13 cellular contexts compared by ENCODE assay signal in genomic region chr10:114600067-114600466, GRCh38. TPM values are rescaled to one million over a fixed set of nuclear protein-coding genes. Genes with fewer than 3 reads are reported as not detected.
DNase-seq lines count a peak whose midpoint lies in the region; ATAC-seq and TF ChIP-seq lines count a peak whose summit lies in the region.
"Had no signal": no experiment of that assay in that cellular context is flagged by ENCODE, and none has a peak within 500 bp of the region (broad histone marks: within the 10 kb centered on the region; RNA-seq: fewer than 3 reads in every experiment).

No MANE protein-coding gene starts in this region.

- no peaks in the 10 kb centered on the region for H3K9me3 Mint-ChIP-seq in natural killer cell treated with Interleukin-12 subunit alpha and Interleukin-12 subunit beta and Interleukin-15 and Interleukin-18, amount 100 ng/mL, for 72 hours
- H3K9me3 Mint-ChIP-seq in natural killer cell: no peaks in the 10 kb centered on the region
- H3K9me3 Mint-ChIP-seq: CD4-positive, alpha-beta T cell had no signal

- no peak for TF ChIP-seq POLR2A in erythroblast (IDR thresholded peaks at IDR 0.05; ENCODE audit: low read length)

- no peaks in the 10 kb centered on the region for H3K9me3 ChIP-seq in mucosa of descending colon
- H3K9me3 ChIP-seq: BE2C, Caco-2, HAP-1 had no signal

- H3K4me3 ChIP-seq in mucosa of descending colon: no peak overlapping the region
- H3K4me3 ChIP-seq: GM23248, HAP-1 had no signal

- peak; percentile 36 to 59 for ATAC-seq in natural killer cell treated with Interleukin-12 subunit alpha and Interleukin-12 subunit beta and Interleukin-15 and Interleukin-18, amount 100 ng/mL, for 72 hours
- ATAC-seq in natural killer cell (no peak), mucosa of descending colon (no peak), GM21367 (IDR thresholded peaks at IDR 0.05; ENCODE audit: unreplicated experiment) (no peak)
- ATAC-seq in stimulated activated naive CD8-positive, alpha-beta T cell treated with anti-CD3 and anti-CD28 coated beads, Interleukin-15, Interleukin-2, amounts not matched to agents 100 U/mL and 50 U/mL, for 24 hours: no peak

- peaks cover 6 to 7% of the 10 kb centered on the region in 2 donors for H3K4me1 Mint-ChIP-seq in natural killer cell treated with Interleukin-12 subunit alpha and Interleukin-12 subunit beta and Interleukin-15 and Interleukin-18, amount 100 ng/mL, for 72 hours (ENCODE audit: low read depth in 2 of 2)
- H3K4me1 Mint-ChIP-seq in natural killer cell: no peaks in the 10 kb centered on the region

- H3K36me3 Mint-ChIP-seq in natural killer cell treated with Interleukin-12 subunit alpha and Interleukin-12 subunit beta and Interleukin-15 and Interleukin-18, amount 100 ng/mL, for 72 hours: no peaks in the 10 kb centered on the region
- no peaks in the 10 kb centered on the region for H3K36me3 Mint-ChIP-seq in natural killer cell

- H3K27ac Mint-ChIP-seq in natural killer cell treated with Interleukin-12 subunit alpha and Interleukin-12 subunit beta and Interleukin-15 and Interleukin-18, amount 100 ng/mL, for 72 hours: no peak overlapping the region
- no peak overlapping the region for H3K27ac Mint-ChIP-seq in natural killer cell
- H3K27ac Mint-ChIP-seq: CD4-positive, alpha-beta T cell had no signal

- H3K4me3 Mint-ChIP-seq in natural killer cell treated with Interleukin-12 subunit alpha and Interleukin-12 subunit beta and Interleukin-15 and Interleukin-18, amount 100 ng/mL, for 72 hours: no peak overlapping the region
- H3K4me3 Mint-ChIP-seq in natural killer cell: no peak overlapping the region
- H3K4me3 Mint-ChIP-seq: CD4-positive, alpha-beta T cell had no signal

- H3K36me3 ChIP-seq in mucosa of descending colon (ENCODE audit: low read depth): no peaks in the 10 kb centered on the region
- H3K36me3 ChIP-seq: BE2C, HAP-1 had no signal

- TF ChIP-seq CTCF in natural killer cell (IDR thresholded peaks at IDR 0.05): no peak
- no peak for TF ChIP-seq CTCF in mucosa of descending colon (IDR thresholded peaks at IDR 0.05)

- no peak for DNase-seq in natural killer cell treated with Interleukin-12 subunit alpha and Interleukin-12 subunit beta and Interleukin-15 and Interleukin-18, amount 100 ng/mL, for 72 hours (ENCODE audit: low spot score)
- DNase-seq in natural killer cell (no peak), erythroblast (lab: John Stamatoyannopoulos, UW) (peak; percentile 16 to 54), myocyte (ENCODE audit: low read depth) (peak; percentile 23), mucosa of descending colon (no peak)
- DNase-seq in stimulated activated naive CD8-positive, alpha-beta T cell treated with anti-CD3 and anti-CD28 coated beads, Interleukin-15, Interleukin-2, amounts not matched to agents 100 U/mL and 50 U/mL, for 24 hours: no peak
- DNase-seq: ACHN; BE2C; Caco-2; CD4-positive, alpha-beta T cell; GM23248 had no signal

- H3K27me3 Mint-ChIP-seq in natural killer cell treated with Interleukin-12 subunit alpha and Interleukin-12 subunit beta and Interleukin-15 and Interleukin-18, amount 100 ng/mL, for 72 hours: peaks cover 14 to 18% of the 10 kb centered on the region in 2 donors
- peaks cover 0 to 14% of the 10 kb centered on the region in 2 donors for H3K27me3 Mint-ChIP-seq in natural killer cell (ENCODE audit: low read depth in 2 of 2)
- H3K27me3 Mint-ChIP-seq: CD4-positive, alpha-beta T cell had no signal

- intact Hi-C loops in natural killer cell (cut with micrococcal nuclease): no loop called here
- intact Hi-C loops in mucosa of descending colon (cut with DNase I, micrococcal nuclease): no loop called here

- H3K4me1 ChIP-seq in mucosa of descending colon (ENCODE audit: low read depth): peaks cover 8% of the 10 kb centered on the region
- H3K4me1 ChIP-seq: BE2C, HAP-1 had no signal

RNA-seq across cellular contexts. Expression of gene ABLIM1, which starts 58.0 kb away (rescaled TPM):
- 10 to 100 TPM in 1 of 2 donors, 1 to 10 TPM in 1; 7.9 to 11.0 TPM for total RNA-seq in natural killer cell treated with Interleukin-12 subunit alpha and Interleukin-12 subunit beta and Interleukin-15 and Interleukin-18, amount 100 ng/mL, for 72 hours
- total RNA-seq in natural killer cell (100 to 1,000 TPM in 1 of 3 donors, 10 to 100 TPM in 2; 71.9 to 118 (median 73.5) TPM), myocyte (19.0 and 21.2 TPM in 2 replicates), mucosa of descending colon (100 to 1,000 TPM in 2 of 3 donors, 10 to 100 TPM in 1; 67.1 to 122 (median 103) TPM)
- 18.2 TPM for polyA plus RNA-seq in myocyte (2012)

Comparison
In these comparisons a context has a peak if more than half of its experiments do, and no peak if none do; other contexts are left out.
1. ATAC-seq: peak in natural killer cell treated with Interleukin-12 subunit alpha and Interleukin-12 subunit beta and Interleukin-15 and Interleukin-18, amount 100 ng/mL, for 72 hours (2 of 2); none in natural killer cell (0 of 3), mucosa of descending colon (single experiment), stimulated activated naive CD8-positive, alpha-beta T cell treated with anti-CD3 and anti-CD28 coated beads, Interleukin-15, Interleukin-2, amounts not matched to agents 100 U/mL and 50 U/mL, for 24 hours (single experiment) and GM21367 (single experiment).
2. DNase-seq: peak in erythroblast (2 of 2) and myocyte (single experiment); none in natural killer cell treated with Interleukin-12 subunit alpha and Interleukin-12 subunit beta and Interleukin-15 and Interleukin-18, amount 100 ng/mL, for 72 hours (single experiment), natural killer cell (single experiment), mucosa of descending colon (0 of 3) and stimulated activated naive CD8-positive, alpha-beta T cell treated with anti-CD3 and anti-CD28 coated beads, Interleukin-15, Interleukin-2, amounts not matched to agents 100 U/mL and 50 U/mL, for 24 hours (single experiment).